10 cellular contexts compared by ENCODE assay signal in genomic region chr10:42952358-42952757, GRCh38.
DNase-seq lines count a peak whose midpoint lies in the region; TF ChIP-seq lines count a peak whose summit lies in the region.
"Had no signal": no experiment of that assay in that cellular context is flagged by ENCODE, and none has a peak within 500 bp of the region (broad histone marks: within the 10 kb centered on the region; RNA-seq: fewer than 3 reads in every experiment).

No MANE protein-coding gene starts in this region.

- H3K27ac ChIP-seq in testis = no peak overlapping the region
- H3K27ac ChIP-seq in substantia nigra (ENCODE audit: low read depth, low read length, poor library complexity, severe bottlenecking) = no peak overlapping the region
- H3K27ac ChIP-seq: SJSA1 had no signal

- peak overlapping the region in 1 of 2 donors; percentile 29 for H3K4me3 ChIP-seq in testis
- H3K4me3 ChIP-seq: SJSA1 had no signal

- 32 to 33% methylated on average over 13 to 14 of the region's 14 CpGs for WGBS in testis, 2 donors

- H3K36me3 ChIP-seq in testis (ENCODE audit: low read depth, missing control alignments) = no peaks in the 10 kb centered on the region
- H3K36me3 ChIP-seq: SJSA1 had no signal

- TF ChIP-seq CTCF in testis (IDR thresholded peaks at IDR 0.05) = no peak

- intact Hi-C loops in testis (cut with DNase I; ENCODE audit: low total_unique reads) = no loop called here

- DNase-seq in NCI-H345 (lab: John Stamatoyannopoulos, UW) (peak; percentile 2), NCI-H345 treated with DMSO at 0.1 percent for 48 hours (lab: John Stamatoyannopoulos, UW; ENCODE audit: unreplicated experiment) (no peak), iPS-NIHi11 (ENCODE audit: low spot score) (peak; percentile 83), testis (peak; percentile 22), substantia nigra (lab: John Stamatoyannopoulos, UW) (no peak), DMS79 treated with DMSO at 0.1 percent for 48 hours (lab: John Stamatoyannopoulos, UW) (no peak)
- peak; percentile 14 for DNase-seq in activated CD8-positive, alpha-beta memory T cell treated with anti-CD3 and anti-CD28 coated beads, Interleukin-2, amount 50 U/mL, for 4 hours
- no peak for DNase-seq in activated CD4-positive, alpha-beta T cell treated with anti-CD3 and anti-CD28 coated beads for 4 hours
- DNase-seq: stimulated activated CD4-positive, alpha-beta T cell treated with anti-CD3 and anti-CD28 coated beads, Interleukin-1b, Interleukin-23, amount 100 ng/mL, for 48 hours had no signal

- TF ChIP-seq POLR2A in testis (IDR thresholded peaks at IDR 0.05) = no peak

- no peaks in the 10 kb centered on the region for H3K27me3 ChIP-seq in testis
- H3K27me3 ChIP-seq: SJSA1 had no signal

- H3K4me1 ChIP-seq in testis = no peaks in the 10 kb centered on the region
- H3K4me1 ChIP-seq: SJSA1 had no signal

- H3K9me3 ChIP-seq in testis = no peaks in the 10 kb centered on the region
- H3K9me3 ChIP-seq: SJSA1 had no signal

Comparison
In these comparisons a context has a peak if more than half of its experiments do, and no peak if none do; other contexts are left out.
1. DNase-seq: peak in NCI-H345 (single experiment), activated CD8-positive, alpha-beta memory T cell treated with anti-CD3 and anti-CD28 coated beads, Interleukin-2, amount 50 U/mL, for 4 hours (single experiment), iPS-NIHi11 (single experiment) and testis (single experiment); none in NCI-H345 treated with DMSO at 0.1 percent for 48 hours (single experiment), substantia nigra (0 of 49), activated CD4-positive, alpha-beta T cell treated with anti-CD3 and anti-CD28 coated beads for 4 hours (0 of 2) and DMS79 treated with DMSO at 0.1 percent for 48 hours (single experiment).